1 cellular context compared by ENCODE assay signal in genomic region chr1:148760206-148760605, GRCh38. TPM values are rescaled to one million over a fixed set of nuclear protein-coding genes. Genes with fewer than 3 reads are reported as not detected.
"Had no signal": no experiment of that assay in that cellular context is flagged by ENCODE, and none has a peak within 500 bp of the region (broad histone marks: within the 10 kb centered on the region; RNA-seq: fewer than 3 reads in every experiment).

No MANE protein-coding gene starts in this region.

RNA-seq across cellular contexts. Expression of gene NUDT4B, which starts 11.6 kb away (rescaled TPM):
- total RNA-seq: activated naive CD4-positive, alpha-beta T cell treated with anti-CD3 and anti-CD28 coated beads for 36 hours had no signal
